10 cellular contexts compared by ENCODE assay signal in the genomic region with DNA sequence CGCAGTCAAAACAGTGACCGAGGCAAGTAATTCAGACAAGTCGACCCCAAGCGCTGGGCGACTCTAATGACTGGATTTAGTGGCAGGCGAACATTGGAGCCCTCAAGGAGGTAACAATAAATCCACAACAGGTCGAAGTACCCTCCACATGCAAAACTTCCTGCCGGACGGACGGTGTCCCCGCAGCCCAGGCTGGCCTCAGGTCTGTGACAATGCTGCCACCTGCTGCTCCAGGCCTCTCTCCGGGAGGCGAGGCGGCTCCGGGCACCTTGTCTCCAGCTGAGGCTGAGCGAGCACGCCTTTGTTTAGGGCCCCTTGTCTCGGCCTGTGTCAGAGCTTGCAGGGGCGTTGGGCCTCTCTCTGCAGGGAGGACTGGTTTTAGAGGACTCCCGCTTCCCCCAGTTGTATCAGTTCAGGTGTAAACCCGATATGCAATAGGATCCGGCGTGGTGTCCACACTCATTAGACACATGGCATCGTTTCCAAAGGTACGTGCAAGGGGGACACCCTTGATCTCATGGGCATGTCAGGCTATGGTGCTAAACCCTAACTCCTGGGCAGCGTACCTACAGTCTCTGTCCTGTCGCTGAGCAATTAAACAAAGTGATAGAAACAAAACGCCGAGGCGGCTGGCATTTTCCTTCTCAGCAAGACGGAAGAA.
DNase-seq lines count a peak whose midpoint lies in the region; ATAC-seq and TF ChIP-seq lines count a peak whose summit lies in the region.
"Had no signal": no experiment of that assay in that cellular context is flagged by ENCODE, and none has a peak within 500 bp of the region (broad histone marks: within the 10 kb centered on the region; RNA-seq: fewer than 3 reads in every experiment).

No MANE protein-coding gene starts in this region.

- intact Hi-C loops in Right ventricle myocardium superior (cut with DNase I): no loop called here
- intact Hi-C loops in cardiac septum (cut with DNase I): no loop called here

- DNase-seq in Right ventricle myocardium superior: peak; percentile 49
- DNase-seq in cardiac septum (ENCODE audit: low spot score): no peak
- peak; percentile 2 for DNase-seq in astrocyte of the spinal cord (ENCODE audit: low read depth, low spot score)
- no peak for DNase-seq in left lobe of liver (ENCODE audit: low spot score)
- DNase-seq in NCI-H1694 treated with DMSO at 0.1 percent for 48 hours (lab: John Stamatoyannopoulos, UW): no peak
- no peak for DNase-seq in GM20000 (ENCODE audit: low spot score)
- no peak for DNase-seq in SIG-M5 (lab: John Stamatoyannopoulos, UW)
- DNase-seq: ovary; stimulated activated naive CD4-positive, alpha-beta T cell had no signal

- no peak overlapping the region for H3K4me3 ChIP-seq in astrocyte of the spinal cord (ENCODE audit: low read depth, low read length)
- H3K4me3 ChIP-seq: ovary had no signal

- ATAC-seq in Right ventricle myocardium superior (ENCODE audit: poor library complexity): peak; percentile 77
- peak; percentile 74 for ATAC-seq in left lobe of liver
- ATAC-seq in GM18517 (IDR thresholded peaks at IDR 0.05; ENCODE audit: unreplicated experiment): no peak

- TF ChIP-seq CTCF in astrocyte of the spinal cord (IDR thresholded peaks at IDR 0.05; ENCODE audit: low read depth, low read length) (peak; percentile 26), GM20000 (IDR thresholded peaks at IDR 0.05; ENCODE audit: extremely low read depth, missing control alignments) (no peak)

- in situ Hi-C loops in astrocyte of the spinal cord (cut with HindIII; ENCODE audit: low sequenced_read_pairs): no loop called here

Comparison
In these comparisons a context has a peak if more than half of its experiments do, and no peak if none do; other contexts are left out.
1. DNase-seq: peak in Right ventricle myocardium superior (single experiment) and astrocyte of the spinal cord (single experiment); none in cardiac septum (single experiment), left lobe of liver (single experiment), NCI-H1694 treated with DMSO at 0.1 percent for 48 hours (single experiment), GM20000 (single experiment) and SIG-M5 (single experiment).